In genomic region chr7:99141756-99142726, GRCh38 we compare ENCODE assay signal across 8 cellular contexts. TPM values are rescaled to one million over a fixed set of nuclear protein-coding genes. Genes with fewer than 3 reads are reported as not detected.
DNase-seq lines count a peak whose midpoint lies in the region; ATAC-seq and TF ChIP-seq lines count a peak whose summit lies in the region.

No MANE protein-coding gene starts in this region.

- DNase-seq in ELF-1 (ENCODE audit: low read depth, low spot score) (peak; percentile 80), esophagus squamous epithelium (lab: John Stamatoyannopoulos, UW) (no peak)
- peak; percentile 50 to 58 for DNase-seq in activated T-helper 1 cell treated with anti-CD3 and anti-CD28 coated beads, Interleukin-2, amount 50 U/mL, for 16 hours (ENCODE audit: low read depth in 1 of 2, low spot score in 1 of 2)
- peak; percentile 47 to 84 (median 62) for DNase-seq in naive thymus-derived CD8-positive, alpha-beta T cell
- peak; percentile 39 to 72 for DNase-seq in stimulated activated effector memory CD8-positive, alpha-beta T cell treated with anti-CD3 and anti-CD28 coated beads, Interleukin-12 subunit alpha, Interleukin-12 subunit beta, amount 100 ng/mL, for 72 hours (ENCODE audit: low spot score in 2 of 2)

- H3K4me1 ChIP-seq in OCI-LY1 (ENCODE audit: insufficient read depth, low read length, severe bottlenecking): peaks cover 34% of the 10 kb centered on the region
- peaks cover 21 to 72% (median 46%) of the 10 kb centered on the region in 3 donors for H3K4me1 ChIP-seq in esophagus squamous epithelium

- H2AFZ ChIP-seq in OCI-LY1 (ENCODE audit: low read length): no peak overlapping the region

- ATAC-seq in naive thymus-derived CD8-positive, alpha-beta T cell: peak; percentile 37 to 39
- ATAC-seq in stimulated activated effector memory CD8-positive, alpha-beta T cell treated with anti-CD3 and anti-CD28 coated beads, Interleukin-12 subunit alpha, Interleukin-12 subunit beta, amount 100 ng/mL, for 72 hours: peak; percentile 3
- ATAC-seq in GM21367 (IDR thresholded peaks at IDR 0.05; ENCODE audit: unreplicated experiment): no peak
- no peak for ATAC-seq in GM18519 (IDR thresholded peaks at IDR 0.05; ENCODE audit: low FRiP score, unreplicated experiment)

- intact Hi-C loops in esophagus squamous epithelium (cut with DNase I): loop anchor here (10.0 kb wide), 1 partner anchor 97 kb away; no protein-coding TSS in a partner anchor

- POLR2A ChIA-PET in naive thymus-derived CD8-positive, alpha-beta T cell (lab: Charles Lee): interaction anchor here (0.6 to 2.6 kb wide), 6 partner anchors 30 to 267 kb away, joined by 3 to 10 read pairs (median 5); partner anchors contain the start of genes ARPC1A and BUD31

- H3K9me3 ChIP-seq in OCI-LY1 (ENCODE audit: low read length): no peaks in the 10 kb centered on the region
- H3K9me3 ChIP-seq in esophagus squamous epithelium: no peaks in the 10 kb centered on the region

- H3K4me3 Mint-ChIP-seq in naive thymus-derived CD8-positive, alpha-beta T cell: peak overlapping the region; percentile 77 to 98 (median 90)
- H3K4me3 Mint-ChIP-seq in stimulated activated effector memory CD8-positive, alpha-beta T cell treated with anti-CD3 and anti-CD28 coated beads, Interleukin-12 subunit alpha, Interleukin-12 subunit beta, amount 100 ng/mL, for 72 hours: peak overlapping the region; percentile 83

- peaks cover 27 to 59% (median 53%) of the 10 kb centered on the region in 4 donors for H3K4me1 Mint-ChIP-seq in naive thymus-derived CD8-positive, alpha-beta T cell
- peaks cover 42% of the 10 kb centered on the region for H3K4me1 Mint-ChIP-seq in stimulated activated effector memory CD8-positive, alpha-beta T cell treated with anti-CD3 and anti-CD28 coated beads, Interleukin-12 subunit alpha, Interleukin-12 subunit beta, amount 100 ng/mL, for 72 hours

- no peaks in the 10 kb centered on the region for H3K36me3 Mint-ChIP-seq in naive thymus-derived CD8-positive, alpha-beta T cell
- H3K36me3 Mint-ChIP-seq in stimulated activated effector memory CD8-positive, alpha-beta T cell treated with anti-CD3 and anti-CD28 coated beads, Interleukin-12 subunit alpha, Interleukin-12 subunit beta, amount 100 ng/mL, for 72 hours: peaks cover 16% of the 10 kb centered on the region

- H3K4me2 ChIP-seq in OCI-LY1 (ENCODE audit: low read length): peak overlapping the region; percentile 64

- H3K9ac ChIP-seq in OCI-LY1 (ENCODE audit: low read length): no peak overlapping the region; the same call in 1 of the 2 replicates

- H4K20me1 ChIP-seq in OCI-LY1 (ENCODE audit: insufficient read depth, low read length): no peaks in the 10 kb centered on the region

- no peaks in the 10 kb centered on the region for H3K9me3 Mint-ChIP-seq in naive thymus-derived CD8-positive, alpha-beta T cell
- H3K9me3 Mint-ChIP-seq in stimulated activated effector memory CD8-positive, alpha-beta T cell treated with anti-CD3 and anti-CD28 coated beads, Interleukin-12 subunit alpha, Interleukin-12 subunit beta, amount 100 ng/mL, for 72 hours: no peaks in the 10 kb centered on the region

- no peaks in the 10 kb centered on the region for H3K9me2 ChIP-seq in OCI-LY1 (ENCODE audit: low read depth, low read length)

- 13 to 16% methylated on average over 19 to 24 of the region's 30 CpGs for WGBS in esophagus squamous epithelium, 2 donors

- no peaks in the 10 kb centered on the region for H3K27me3 Mint-ChIP-seq in naive thymus-derived CD8-positive, alpha-beta T cell

- TF ChIP-seq POLR2A in esophagus squamous epithelium (IDR thresholded peaks at IDR 0.05): peak in 2 of 4 donors; percentile 25 to 55

- H3K36me3 ChIP-seq in OCI-LY1 (ENCODE audit: insufficient read depth, low read length) (peaks cover 11% of the 10 kb centered on the region), esophagus squamous epithelium (no peaks in the 10 kb centered on the region)

- TF ChIP-seq CTCF in OCI-LY1 (IDR thresholded peaks at IDR 0.05; ENCODE audit: low read length) (no peak), esophagus squamous epithelium (IDR thresholded peaks at IDR 0.05) (no peak)

- H3K27ac ChIP-seq in OCI-LY1 (ENCODE audit: low read depth, low read length, poor library complexity, severe bottlenecking) (peak overlapping the region; percentile 36), esophagus squamous epithelium (peak overlapping the region; percentile 97 to 100 (median 100))

- peak overlapping the region; percentile 94 to 99 (median 95) for H3K27ac Mint-ChIP-seq in naive thymus-derived CD8-positive, alpha-beta T cell
- H3K27ac Mint-ChIP-seq in stimulated activated effector memory CD8-positive, alpha-beta T cell treated with anti-CD3 and anti-CD28 coated beads, Interleukin-12 subunit alpha, Interleukin-12 subunit beta, amount 100 ng/mL, for 72 hours: peak overlapping the region; percentile 85

- peaks cover 43% of the 10 kb centered on the region for H3K79me2 ChIP-seq in OCI-LY1 (ENCODE audit: insufficient read depth, low read length)

- H3K27me3 ChIP-seq in OCI-LY1 (ENCODE audit: insufficient read depth, low read length) (no peaks in the 10 kb centered on the region), esophagus squamous epithelium (no peaks in the 10 kb centered on the region)

- peak overlapping the region; percentile 66 for H3K4me3 ChIP-seq in OCI-LY1 (ENCODE audit: low read depth, low read length, poor library complexity, severe bottlenecking)
- H3K4me3 ChIP-seq in esophagus squamous epithelium: peak overlapping the region; percentile 81 to 100 (median 94)

- H3F3A ChIP-seq in OCI-LY1 (ENCODE audit: insufficient read depth, low read length): 0 out of 2 replicates have a peak, but pooled peaks cover 3% of the 10 kb centered on the region

RNA-seq across cellular contexts. Expression of gene SMURF1, which starts 1.9 kb away (rescaled TPM):
- 10 to 100 TPM; 16.4 to 36.2 (median 24.6) TPM for total RNA-seq in esophagus squamous epithelium
- 10 to 100 TPM; 29.0 to 29.1 TPM for total RNA-seq in naive thymus-derived CD8-positive, alpha-beta T cell
- 1 to 10 TPM in 2 of 3 donors, under 1 TPM in 1; 0.95 to 3.2 (median 2.0) TPM for polyA plus RNA-seq in naive thymus-derived CD8-positive, alpha-beta T cell

Comparison
In these comparisons a context has a peak if more than half of its experiments do, and no peak if none do; other contexts are left out.
1. ATAC-seq: peak in naive thymus-derived CD8-positive, alpha-beta T cell (2 of 2) and stimulated activated effector memory CD8-positive, alpha-beta T cell treated with anti-CD3 and anti-CD28 coated beads, Interleukin-12 subunit alpha, Interleukin-12 subunit beta, amount 100 ng/mL, for 72 hours (single experiment); none in GM21367 (single experiment) and GM18519 (single experiment).